ENCODE assay signal across 14 cellular contexts in the genomic region with DNA sequence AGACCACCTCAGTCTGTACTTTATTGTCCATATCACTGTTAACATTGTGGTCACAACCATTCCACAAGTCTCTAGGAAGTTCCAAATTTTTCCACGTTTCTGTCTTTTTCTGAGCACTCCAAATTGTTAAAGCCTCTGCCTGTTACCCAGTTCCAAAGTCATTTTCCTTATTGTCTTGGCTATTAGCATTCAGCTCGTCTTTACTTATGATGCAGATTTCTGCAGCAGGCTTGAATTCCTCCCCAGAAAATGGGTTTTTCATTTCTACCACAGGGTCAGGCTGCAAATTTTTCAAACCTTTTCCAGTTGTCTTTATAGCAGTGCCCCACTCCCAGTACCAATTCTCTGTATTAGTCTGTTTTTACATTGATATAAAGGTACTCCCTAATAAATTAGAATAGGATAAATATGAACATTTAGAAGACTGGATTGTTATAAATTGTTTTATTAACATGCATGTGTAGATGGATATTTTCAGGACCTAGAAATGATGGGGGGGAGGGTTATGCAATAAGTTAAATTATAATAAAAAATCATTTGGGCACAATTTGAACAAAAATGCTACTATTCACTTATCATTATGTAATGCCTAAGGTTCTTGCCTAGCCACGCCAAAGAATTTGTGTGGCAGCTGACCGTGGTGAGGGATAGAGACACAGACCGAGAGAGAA.
DNase-seq lines count a peak whose midpoint lies in the region; ATAC-seq and TF ChIP-seq lines count a peak whose summit lies in the region.
"Had no signal": no experiment of that assay in that cellular context is flagged by ENCODE, and none has a peak within 500 bp of the region (broad histone marks: within the 10 kb centered on the region; RNA-seq: fewer than 3 reads in every experiment).

No MANE protein-coding gene starts in this region.

- DNase-seq in ELF-1 (ENCODE audit: low read depth, low spot score) (peak; percentile 3), left ventricle myocardium inferior (no peak), nephron progenitor cell (no peak), AG20443 (ENCODE audit: low spot score) (no peak), NCI-H524 (lab: John Stamatoyannopoulos, UW) (no peak), GM19240 (ENCODE audit: insufficient read length, low spot score) (no peak)
- no peak for DNase-seq in CD4-positive, alpha-beta T cell
- DNase-seq: activated B cell treated with CpG ODN at 0.5 μM for 24 hours; activated naive CD4-positive, alpha-beta T cell treated with anti-CD3 and anti-CD28 coated beads for 36 hours; BE2C; DMS79; NCI-H187; NCI-H748 treated with DMSO at 0.1 percent for 48 hours had no signal

- H3F3A ChIP-seq in SU-DHL-6 (ENCODE audit: insufficient read depth): no peaks in the 10 kb centered on the region

- peak overlapping the region; percentile 98 for H3K27ac Mint-ChIP-seq in nephron progenitor cell
- H3K27ac Mint-ChIP-seq in CD4-positive, alpha-beta T cell: no peak overlapping the region
- H3K27ac Mint-ChIP-seq: activated B cell treated with CpG ODN at 0.5 μM for 24 hours; activated naive CD4-positive, alpha-beta T cell treated with anti-CD3 and anti-CD28 coated beads for 36 hours had no signal

- peaks cover 4% of the 10 kb centered on the region for H3K27me3 Mint-ChIP-seq in nephron progenitor cell (ENCODE audit: low read depth, poor library complexity)
- H3K27me3 Mint-ChIP-seq in CD4-positive, alpha-beta T cell: no peaks in the 10 kb centered on the region
- H3K27me3 Mint-ChIP-seq: activated B cell treated with CpG ODN at 0.5 μM for 24 hours had no signal

- CTCF ChIA-PET in CD4-positive, alpha-beta T cell (lab: Charles Lee): no interaction called here

- no peak overlapping the region for H3K9ac ChIP-seq in SU-DHL-6 (ENCODE audit: low read length)

- peak overlapping the region; percentile 14 for H2AFZ ChIP-seq in SU-DHL-6 (ENCODE audit: low read depth, low read length, severe bottlenecking)

- H4K20me1 ChIP-seq in SU-DHL-6 (ENCODE audit: low read depth, low read length): no peaks in the 10 kb centered on the region

- H3K9me2 ChIP-seq in SU-DHL-6 (replicated peaks; ENCODE audit: insufficient read depth, low read length): no peaks in the 10 kb centered on the region

- intact Hi-C loops in left ventricle myocardium inferior (cut with micrococcal nuclease): no loop called here
- intact Hi-C loops in CD4-positive, alpha-beta T cell (cut with DNase I, micrococcal nuclease): no loop called here

- H3K27ac ChIP-seq in SU-DHL-6 (ENCODE audit: low read depth, low read length) (no peak overlapping the region), left ventricle myocardium inferior (replicated peaks) (peak overlapping the region; percentile 36)
- no peak overlapping the region for H3K27ac ChIP-seq in CD4-positive, alpha-beta T cell (ENCODE audit: low read depth, low read length)

- H3K27me3 ChIP-seq in SU-DHL-6 (ENCODE audit: low read length): no peaks in the 10 kb centered on the region
- H3K27me3 ChIP-seq in left ventricle myocardium inferior (ENCODE audit: low read depth): no peaks in the 10 kb centered on the region
- H3K27me3 ChIP-seq in CD4-positive, alpha-beta T cell (ENCODE audit: control insufficient read depth, insufficient read depth, low read length): no peaks in the 10 kb centered on the region
- H3K27me3 ChIP-seq: BE2C had no signal

- POLR2A ChIA-PET in CD4-positive, alpha-beta T cell (lab: Charles Lee): no interaction called here

- no peak overlapping the region for H3K4me2 ChIP-seq in SU-DHL-6 (ENCODE audit: low read depth, low read length, poor library complexity, severe bottlenecking)

- H3K9me3 ChIP-seq in SU-DHL-6 (ENCODE audit: insufficient read depth, low read length): no peaks in the 10 kb centered on the region; the same call in 1 of the 2 replicates
- H3K9me3 ChIP-seq in left ventricle myocardium inferior (replicated peaks): peaks cover 14% of the 10 kb centered on the region
- no peaks in the 10 kb centered on the region for H3K9me3 ChIP-seq in CD4-positive, alpha-beta T cell (ENCODE audit: control insufficient read depth, low read length)
- H3K9me3 ChIP-seq: BE2C had no signal

- peak overlapping the region; percentile 75 for H3K4me3 Mint-ChIP-seq in nephron progenitor cell
- no peak overlapping the region for H3K4me3 Mint-ChIP-seq in CD4-positive, alpha-beta T cell

- TF ChIP-seq CTCF in SU-DHL-6 (IDR thresholded peaks at IDR 0.05; ENCODE audit: insufficient read depth, low read length, poor library complexity, severe bottlenecking) (no peak), left ventricle myocardium inferior (IDR thresholded peaks at IDR 0.05; ENCODE audit: borderline replicate concordance) (no peak), nephron progenitor cell (IDR thresholded peaks at IDR 0.05) (no peak)
- TF ChIP-seq CTCF in CD4-positive, alpha-beta T cell (IDR thresholded peaks at IDR 0.05): no peak

- H3K9me3 Mint-ChIP-seq in nephron progenitor cell: no peaks in the 10 kb centered on the region
- peaks cover 3% of the 10 kb centered on the region for H3K9me3 Mint-ChIP-seq in CD4-positive, alpha-beta T cell

- no peaks in the 10 kb centered on the region for H3K4me1 ChIP-seq in left ventricle myocardium inferior
- H3K4me1 ChIP-seq: BE2C had no signal

- H3K4me3 ChIP-seq in SU-DHL-6 (ENCODE audit: insufficient read depth, low read length, poor library complexity, severe bottlenecking): no peak overlapping the region
- peak overlapping the region; percentile 49 for H3K4me3 ChIP-seq in left ventricle myocardium inferior

- H3K36me3 Mint-ChIP-seq in nephron progenitor cell (ENCODE audit: low read depth): no peaks in the 10 kb centered on the region
- H3K36me3 Mint-ChIP-seq in CD4-positive, alpha-beta T cell (ENCODE audit: low read depth): no peaks in the 10 kb centered on the region

- peaks cover 22% of the 10 kb centered on the region for H3K4me1 Mint-ChIP-seq in nephron progenitor cell
- H3K4me1 Mint-ChIP-seq in CD4-positive, alpha-beta T cell (ENCODE audit: low read depth): no peaks in the 10 kb centered on the region
- H3K4me1 Mint-ChIP-seq: activated B cell treated with CpG ODN at 0.5 μM for 24 hours had no signal

- no peaks in the 10 kb centered on the region for H3K79me2 ChIP-seq in SU-DHL-6 (ENCODE audit: insufficient read depth, low read length)

- no peak for ATAC-seq in CD4-positive, alpha-beta T cell (ENCODE audit: poor library complexity)

- H3K36me3 ChIP-seq in SU-DHL-6 (ENCODE audit: low read length) (no peaks in the 10 kb centered on the region), left ventricle myocardium inferior (no peaks in the 10 kb centered on the region)
- H3K36me3 ChIP-seq: BE2C had no signal
